13 cellular contexts compared by ENCODE assay signal in genomic region chr3:119779731-119780383, GRCh38. TPM values are rescaled to one million over a fixed set of nuclear protein-coding genes. Genes with fewer than 3 reads are reported as not detected.
DNase-seq lines count a peak whose midpoint lies in the region; ATAC-seq and TF ChIP-seq lines count a peak whose summit lies in the region.
"Had no signal": no experiment of that assay in that cellular context is flagged by ENCODE, and none has a peak within 500 bp of the region (broad histone marks: within the 10 kb centered on the region; RNA-seq: fewer than 3 reads in every experiment).

No MANE protein-coding gene starts in this region.

- DNase-seq in endodermal cell (no peak), NCI-H2227 treated with DMSO at 0.1 percent for 48 hours (lab: John Stamatoyannopoulos, UW) (no peak), hepatic stellate cell (ENCODE audit: low spot score) (no peak), right atrium auricular region (ENCODE audit: low spot score) (no peak)
- DNase-seq in stimulated activated naive CD8-positive, alpha-beta T cell treated with anti-CD3 and anti-CD28 coated beads, Interleukin-15, Interleukin-2, amounts not matched to agents 100 U/mL and 50 U/mL, for 24 hours: no peak
- DNase-seq: left ventricle myocardium superior; ovary; stimulated activated CD4-positive, alpha-beta T cell treated with anti-CD3 and anti-CD28 coated beads, Interleukin-4, amount 100 ng/mL, for 1 hour had no signal

- H3K27ac ChIP-seq in endodermal cell (ENCODE audit: low read depth, low read length) (no peak overlapping the region), right atrium auricular region (no peak overlapping the region)
- H3K27ac ChIP-seq: BLaER1 treated with 17β-estradiol and CSF1 and Interleukin-3, amounts not matched to agents 10 nM and 100 nM; ovary had no signal

- H3K4me1 Mint-ChIP-seq in endodermal cell: peaks cover 3% of the 10 kb centered on the region

- H3K4me3 Mint-ChIP-seq in endodermal cell: no peak overlapping the region

- TF ChIP-seq CTCF in endodermal cell (conservative IDR thresholded peaks at IDR 0.05) (no peak), right atrium auricular region (IDR thresholded peaks at IDR 0.05) (no peak)

- peaks cover 5% of the 10 kb centered on the region for H3K9me3 Mint-ChIP-seq in endodermal cell

- H3K36me3 Mint-ChIP-seq in endodermal cell (ENCODE audit: low read depth): no peaks in the 10 kb centered on the region

- ATAC-seq in GM18858 (IDR thresholded peaks at IDR 0.05; ENCODE audit: unreplicated experiment): peak; percentile 53
- peak; percentile 56 for ATAC-seq in GM21576 (IDR thresholded peaks at IDR 0.05; ENCODE audit: unreplicated experiment)
- peak; percentile 72 for ATAC-seq in HG03378 (IDR thresholded peaks at IDR 0.05; ENCODE audit: unreplicated experiment)
- ATAC-seq in stimulated activated naive CD8-positive, alpha-beta T cell treated with anti-CD3 and anti-CD28 coated beads, Interleukin-15, Interleukin-2, amounts not matched to agents 100 U/mL and 50 U/mL, for 24 hours: no peak
- ATAC-seq: left ventricle myocardium superior had no signal

- H3K27me3 Mint-ChIP-seq in endodermal cell (ENCODE audit: insufficient read depth): no peaks in the 10 kb centered on the region

- peaks cover 7% of the 10 kb centered on the region for H3K9me3 ChIP-seq in endodermal cell (ENCODE audit: control insufficient read depth, low read length)
- peaks cover 0 to 12% of the 10 kb centered on the region in 2 donors for H3K9me3 ChIP-seq in right atrium auricular region
- H3K9me3 ChIP-seq: ovary had no signal

- H3K9ac ChIP-seq in endodermal cell (ENCODE audit: extremely low read depth, low read length, poor library complexity, severe bottlenecking): no peak overlapping the region
- H3K9ac ChIP-seq: BLaER1 treated with 17β-estradiol and CSF1 and Interleukin-3, amounts not matched to agents 10 nM and 100 nM had no signal

- peak overlapping the region; percentile 7 for H3K27ac Mint-ChIP-seq in endodermal cell

- H3K27me3 ChIP-seq in endodermal cell (ENCODE audit: control insufficient read depth, insufficient read depth, low read length, poor library complexity, severe bottlenecking): no peaks in the 10 kb centered on the region
- no peaks in the 10 kb centered on the region for H3K27me3 ChIP-seq in right atrium auricular region
- H3K27me3 ChIP-seq: BLaER1 treated with 17β-estradiol and CSF1 and Interleukin-3, amounts not matched to agents 10 nM and 100 nM; ovary; SJCRH30 had no signal

- H3K4me3 ChIP-seq in endodermal cell (ENCODE audit: low read length) (no peak overlapping the region), right atrium auricular region (no peak overlapping the region)
- H3K4me3 ChIP-seq: BLaER1 treated with 17β-estradiol and CSF1 and Interleukin-3, amounts not matched to agents 10 nM and 100 nM; ovary; SJCRH30 had no signal

- 84% methylated on average over 2 of the region's 2 CpGs; no CpG with 5 or more reads in 1 of the 2 experiments for WGBS in endodermal cell (ENCODE audit: insufficient coverage in 1 of 2, insufficient read length in 1 of 2), 2 experiments

- H3K4me1 ChIP-seq in endodermal cell (ENCODE audit: control insufficient read depth, insufficient read depth, low read length) (no peaks in the 10 kb centered on the region), right atrium auricular region (no peaks in the 10 kb centered on the region)

- H3K36me3 ChIP-seq in endodermal cell (ENCODE audit: control insufficient read depth, insufficient read depth, low read length): no peaks in the 10 kb centered on the region
- no peaks in the 10 kb centered on the region for H3K36me3 ChIP-seq in right atrium auricular region
- H3K36me3 ChIP-seq: BLaER1 treated with 17β-estradiol and CSF1 and Interleukin-3, amounts not matched to agents 10 nM and 100 nM; ovary; SJCRH30 had no signal

RNA-seq across cellular contexts. Expression of gene NR1I2, which starts 2.0 kb away (rescaled TPM):
- total RNA-seq in endodermal cell (under 1 TPM; 0.20 to 0.29 TPM), right atrium auricular region (under 1 TPM in 1 of 2 donors, not detected in 1; 0.82 TPM)
- not detected for polyA plus RNA-seq in endodermal cell (2013, experiment 1 of 2)
- polyA plus RNA-seq in endodermal cell (2013, experiment 2 of 2): not detected
- total RNA-seq: SJCRH30 had no signal
